2 cellular contexts compared by ENCODE assay signal in genomic region chr19:41395355-41395754, GRCh38.
TF ChIP-seq lines count a peak whose summit lies in the region.

No MANE protein-coding gene starts in this region.

TF ChIP-seq in SK-N-SH, 30 proteins besides CTCF, POLR2A, EP300 and RAD21 (continued from another document):
- TF ChIP-seq PBX3 (IDR thresholded peaks at IDR 0.05) = no peak
- no peak for TF ChIP-seq JUND (IDR thresholded peaks at IDR 0.05)
- no peak for TF ChIP-seq MEF2A (IDR thresholded peaks at IDR 0.05; ENCODE audit: borderline replicate concordance, low read depth)
- TF ChIP-seq EZH2phosphoT487 (IDR thresholded peaks at IDR 0.05; ENCODE audit: borderline replicate concordance, low read depth) = no peak
- TF ChIP-seq IRF3 (IDR thresholded peaks at IDR 0.05; ENCODE audit: low read depth, low read length) = no peak
- no peak for TF ChIP-seq TEAD4 (IDR thresholded peaks at IDR 0.05; ENCODE audit: borderline replicate concordance, insufficient read depth)

TF ChIP-seq in SK-N-SH treated with all-trans-retinoic acid at 6 μM for 48 hours, 23 proteins besides CTCF, POLR2A, EP300 and RAD21 (continued from another document):
- TF ChIP-seq, protein P1, sequence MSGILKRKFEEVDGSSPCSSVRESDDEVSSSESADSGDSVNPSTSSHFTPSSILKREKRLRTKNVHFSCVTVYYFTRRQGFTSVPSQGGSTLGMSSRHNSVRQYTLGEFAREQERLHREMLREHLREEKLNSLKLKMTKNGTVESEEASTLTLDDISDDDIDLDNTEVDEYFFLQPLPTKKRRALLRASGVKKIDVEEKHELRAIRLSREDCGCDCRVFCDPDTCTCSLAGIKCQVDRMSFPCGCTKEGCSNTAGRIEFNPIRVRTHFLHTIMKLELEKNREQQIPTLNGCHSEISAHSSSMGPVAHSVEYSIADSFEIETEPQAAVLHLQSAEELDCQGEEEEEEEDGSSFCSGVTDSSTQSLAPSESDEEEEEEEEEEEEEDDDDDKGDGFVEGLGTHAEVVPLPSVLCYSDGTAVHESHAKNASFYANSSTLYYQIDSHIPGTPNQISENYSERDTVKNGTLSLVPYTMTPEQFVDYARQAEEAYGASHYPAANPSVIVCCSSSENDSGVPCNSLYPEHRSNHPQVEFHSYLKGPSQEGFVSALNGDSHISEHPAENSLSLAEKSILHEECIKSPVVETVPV (CRISPR knock-in tag; IDR thresholded peaks at IDR 0.05) = no peak
- TF ChIP-seq CSDC2 (CRISPR knock-in tag; IDR thresholded peaks at IDR 0.05) (no peak), OSR1 (CRISPR knock-in tag; IDR thresholded peaks at IDR 0.05) (no peak), ZC3H10 (CRISPR knock-in tag; IDR thresholded peaks at IDR 0.05) (no peak), TOX (CRISPR knock-in tag; IDR thresholded peaks at IDR 0.05; ENCODE audit: borderline replicate concordance) (no peak), POU6F1 (CRISPR knock-in tag; IDR thresholded peaks at IDR 0.05; ENCODE audit: borderline replicate concordance, low read depth) (no peak)
- TF ChIP-seq, protein P2, sequence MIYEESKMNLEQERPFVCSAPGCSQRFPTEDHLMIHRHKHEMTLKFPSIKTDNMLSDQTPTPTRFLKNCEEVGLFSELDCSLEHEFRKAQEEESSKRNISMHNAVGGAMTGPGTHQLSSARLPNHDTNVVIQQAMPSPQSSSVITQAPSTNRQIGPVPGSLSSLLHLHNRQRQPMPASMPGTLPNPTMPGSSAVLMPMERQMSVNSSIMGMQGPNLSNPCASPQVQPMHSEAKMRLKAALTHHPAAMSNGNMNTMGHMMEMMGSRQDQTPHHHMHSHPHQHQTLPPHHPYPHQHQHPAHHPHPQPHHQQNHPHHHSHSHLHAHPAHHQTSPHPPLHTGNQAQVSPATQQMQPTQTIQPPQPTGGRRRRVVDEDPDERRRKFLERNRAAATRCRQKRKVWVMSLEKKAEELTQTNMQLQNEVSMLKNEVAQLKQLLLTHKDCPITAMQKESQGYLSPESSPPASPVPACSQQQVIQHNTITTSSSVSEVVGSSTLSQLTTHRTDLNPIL (CRISPR knock-in tag; IDR thresholded peaks at IDR 0.05; ENCODE audit: low read depth) = no peak
